20 cellular contexts compared by ENCODE assay signal in genomic region chr7:5479941-5480517, GRCh38.
"Had no signal": no experiment of that assay in that cellular context is flagged by ENCODE, and none has a peak within 500 bp of the region (broad histone marks: within the 10 kb centered on the region; RNA-seq: fewer than 3 reads in every experiment).

No MANE protein-coding gene starts in this region.

- H3K4me3 ChIP-seq: mucosa of descending colon, prostate gland, right lobe of liver, tibial nerve, upper lobe of right lung, vagina had no signal

- H3K4me3 Mint-ChIP-seq: effector memory CD8-positive, alpha-beta T cell; natural killer cell treated with Interleukin-12 subunit alpha and Interleukin-12 subunit beta and Interleukin-15 and Interleukin-18, amount 100 ng/mL, for 72 hours; stimulated activated effector memory CD8-positive, alpha-beta T cell treated with anti-CD3 and anti-CD28 coated beads, Interleukin-12 subunit alpha, Interleukin-12 subunit beta, amount 100 ng/mL, for 72 hours; stimulated activated naive CD8-positive, alpha-beta T cell treated with anti-CD3 and anti-CD28 coated beads, Interleukin-15, Interleukin-2, amounts not matched to agents 100 ng/mL and 50 ng/mL, for 24 hours had no signal

- H3K4me1 ChIP-seq: foreskin keratinocyte, parathyroid adenoma, prostate gland, right lobe of liver had no signal

- H3K9ac ChIP-seq: parathyroid adenoma had no signal

- H3K9me3 Mint-ChIP-seq: effector memory CD8-positive, alpha-beta T cell; natural killer cell treated with Interleukin-12 subunit alpha and Interleukin-12 subunit beta and Interleukin-15 and Interleukin-18, amount 100 ng/mL, for 72 hours; stimulated activated effector memory CD8-positive, alpha-beta T cell treated with anti-CD3 and anti-CD28 coated beads, Interleukin-12 subunit alpha, Interleukin-12 subunit beta, amount 100 ng/mL, for 72 hours; stimulated activated naive CD8-positive, alpha-beta T cell treated with anti-CD3 and anti-CD28 coated beads, Interleukin-15, Interleukin-2, amounts not matched to agents 100 ng/mL and 50 ng/mL, for 24 hours had no signal

- ATAC-seq: effector memory CD8-positive, alpha-beta T cell; foreskin keratinocyte; left lobe of liver; mucosa of descending colon; natural killer cell treated with Interleukin-12 subunit alpha and Interleukin-12 subunit beta and Interleukin-15 and Interleukin-18, amount 100 ng/mL, for 72 hours; right lobe of liver; stimulated activated effector memory CD8-positive, alpha-beta T cell treated with anti-CD3 and anti-CD28 coated beads, Interleukin-12 subunit alpha, Interleukin-12 subunit beta, amount 100 ng/mL, for 72 hours; upper lobe of right lung had no signal

- H3K27ac ChIP-seq: foreskin keratinocyte, parathyroid adenoma, prostate gland, right lobe of liver, tibial nerve, upper lobe of right lung had no signal

- H3K27ac Mint-ChIP-seq: effector memory CD8-positive, alpha-beta T cell; natural killer cell treated with Interleukin-12 subunit alpha and Interleukin-12 subunit beta and Interleukin-15 and Interleukin-18, amount 100 ng/mL, for 72 hours; stimulated activated effector memory CD8-positive, alpha-beta T cell treated with anti-CD3 and anti-CD28 coated beads, Interleukin-12 subunit alpha, Interleukin-12 subunit beta, amount 100 ng/mL, for 72 hours; stimulated activated naive CD8-positive, alpha-beta T cell treated with anti-CD3 and anti-CD28 coated beads, Interleukin-15, Interleukin-2, amounts not matched to agents 100 ng/mL and 50 ng/mL, for 24 hours had no signal

- H3K36me3 ChIP-seq: prostate gland, right lobe of liver, upper lobe of right lung, vagina had no signal

- H2AFZ ChIP-seq: parathyroid adenoma had no signal

- H3K36me3 Mint-ChIP-seq: natural killer cell treated with Interleukin-12 subunit alpha and Interleukin-12 subunit beta and Interleukin-15 and Interleukin-18, amount 100 ng/mL, for 72 hours; stimulated activated effector memory CD8-positive, alpha-beta T cell treated with anti-CD3 and anti-CD28 coated beads, Interleukin-12 subunit alpha, Interleukin-12 subunit beta, amount 100 ng/mL, for 72 hours had no signal

- H3K9me3 ChIP-seq: mucosa of descending colon, prostate gland, right lobe of liver, tibial nerve, upper lobe of right lung, vagina had no signal

- H3K27me3 Mint-ChIP-seq: effector memory CD8-positive, alpha-beta T cell; natural killer cell treated with Interleukin-12 subunit alpha and Interleukin-12 subunit beta and Interleukin-15 and Interleukin-18, amount 100 ng/mL, for 72 hours; stimulated activated naive CD8-positive, alpha-beta T cell treated with anti-CD3 and anti-CD28 coated beads, Interleukin-15, Interleukin-2, amounts not matched to agents 100 ng/mL and 50 ng/mL, for 24 hours had no signal

- DNase-seq: effector memory CD8-positive, alpha-beta T cell; foreskin keratinocyte; head of caudate nucleus; hippocampal formation; mammary epithelial cell; mucosa of descending colon; occipital lobe; retina; right lobe of liver; stimulated activated CD4-positive, alpha-beta T cell treated with anti-CD3 and anti-CD28 coated beads, Interleukin-4, amount 100 ng/mL, for 1 hour; stimulated activated CD8-positive, alpha-beta memory T cell treated with anti-CD3 and anti-CD28 coated beads, Interleukin-4, amount 100 ng/mL, for 48 hours; upper lobe of right lung had no signal

- H3K27me3 ChIP-seq: foreskin keratinocyte, right lobe of liver, tibial nerve, upper lobe of right lung, vagina had no signal
